Comparison of ENCODE assay signal across 27 cellular contexts in genomic region chr15:77358545-77359240, GRCh38.
"Had no signal": no experiment of that assay in that cellular context is flagged by ENCODE, and none has a peak within 500 bp of the region (broad histone marks: within the 10 kb centered on the region; RNA-seq: fewer than 3 reads in every experiment).

No MANE protein-coding gene starts in this region.

- H3K36me3 ChIP-seq: breast epithelium, colonic mucosa, neutrophil, pancreas, prostate gland had no signal

- H3K9me3 ChIP-seq: breast epithelium, colonic mucosa, left ventricle myocardium inferior, neutrophil, pancreas, prostate gland, testis, transverse colon had no signal

- H3K4me3 ChIP-seq: breast epithelium, colonic mucosa, dorsolateral prefrontal cortex, left ventricle myocardium inferior, lung, pancreas, prostate gland, testis, transverse colon had no signal

- H3K27me3 Mint-ChIP-seq: activated CD4-positive, alpha-beta memory T cell treated with anti-CD3 and anti-CD28 coated beads for 36 hours; activated naive CD4-positive, alpha-beta T cell treated with anti-CD3 and anti-CD28 coated beads, Interleukin-2, amount 10 ng/mL, durations not matched to agents 7 days and 5 days; activated naive CD8-positive, alpha-beta T cell treated with anti-CD3 and anti-CD28 coated beads, Interleukin-2, amount 50 U/mL, for 24 hours; central memory CD8-positive, alpha-beta T cell; naive B cell had no signal

- H3K9me3 Mint-ChIP-seq: activated CD4-positive, alpha-beta memory T cell treated with anti-CD3 and anti-CD28 coated beads for 36 hours; activated naive CD4-positive, alpha-beta T cell treated with anti-CD3 and anti-CD28 coated beads, Interleukin-2, amount 10 ng/mL, durations not matched to agents 7 days and 5 days; activated naive CD8-positive, alpha-beta T cell treated with anti-CD3 and anti-CD28 coated beads, Interleukin-2, amount 50 U/mL, for 24 hours; central memory CD8-positive, alpha-beta T cell; naive B cell; nephron progenitor cell had no signal

- H3K27ac ChIP-seq: breast epithelium, colonic mucosa, dorsolateral prefrontal cortex, left ventricle myocardium inferior, neutrophil, pancreas, prostate gland, testis, transverse colon had no signal

- FAIRE-seq: urothelium cell line had no signal

- H3K27me3 ChIP-seq: breast epithelium, colonic mucosa, dorsolateral prefrontal cortex, neutrophil, pancreas, testis, transverse colon had no signal

- H3K4me3 Mint-ChIP-seq: activated CD4-positive, alpha-beta memory T cell treated with anti-CD3 and anti-CD28 coated beads for 36 hours; activated naive CD4-positive, alpha-beta T cell treated with anti-CD3 and anti-CD28 coated beads, Interleukin-2, amount 10 ng/mL, durations not matched to agents 7 days and 5 days; activated naive CD8-positive, alpha-beta T cell treated with anti-CD3 and anti-CD28 coated beads, Interleukin-2, amount 50 U/mL, for 24 hours; central memory CD8-positive, alpha-beta T cell; naive B cell; nephron progenitor cell had no signal

- DNase-seq: activated CD4-positive, alpha-beta memory T cell treated with anti-CD3 and anti-CD28 coated beads for 36 hours; activated CD4-positive, alpha-beta T cell treated with anti-CD3 and anti-CD28 coated beads for 48 hours; activated CD4-positive, CD25-positive, alpha-beta regulatory T cell; activated CD8-positive, alpha-beta memory T cell treated with anti-CD3 and anti-CD28 coated beads, Interleukin-2, amount 50 U/mL, for 4 hours; activated gamma-delta T cell; activated naive CD4-positive, alpha-beta T cell treated with anti-CD3 and anti-CD28 coated beads, Interleukin-2, amount 10 ng/mL, durations not matched to agents 7 days and 5 days; activated naive CD8-positive, alpha-beta T cell treated with anti-CD3 and anti-CD28 coated beads, Interleukin-2, amount 50 U/mL, for 24 hours; activated T-cell treated with anti-CD3 and anti-CD28 coated beads, Interleukin-2, amount 50 U/mL, for 1 hour; colonic mucosa; dorsolateral prefrontal cortex; effector memory CD4-positive, alpha-beta T cell; foreskin melanocyte; left ventricle myocardium inferior; naive B cell; nephron progenitor cell; pancreas; retina; stimulated activated CD4-positive, alpha-beta T cell treated with anti-CD3 and anti-CD28 coated beads, Interleukin-2, amount 100 ng/mL, for 48 hours; stimulated activated naive CD8-positive, alpha-beta T cell treated with anti-CD3 and anti-CD28 coated beads, Interleukin-15, Interleukin-2, amounts not matched to agents 100 U/mL and 50 U/mL, for 24 hours; testis; transverse colon had no signal

- H3K27ac Mint-ChIP-seq: activated CD4-positive, alpha-beta memory T cell treated with anti-CD3 and anti-CD28 coated beads for 36 hours; activated naive CD4-positive, alpha-beta T cell treated with anti-CD3 and anti-CD28 coated beads, Interleukin-2, amount 10 ng/mL, durations not matched to agents 7 days and 5 days; activated naive CD8-positive, alpha-beta T cell treated with anti-CD3 and anti-CD28 coated beads, Interleukin-2, amount 50 U/mL, for 24 hours; nephron progenitor cell had no signal

- H3K4me1 ChIP-seq: breast epithelium, pancreas, prostate gland, testis had no signal

- H3K4me1 Mint-ChIP-seq: nephron progenitor cell had no signal
